Comparison of ENCODE assay signal across 8 cellular contexts in the genomic region with DNA sequence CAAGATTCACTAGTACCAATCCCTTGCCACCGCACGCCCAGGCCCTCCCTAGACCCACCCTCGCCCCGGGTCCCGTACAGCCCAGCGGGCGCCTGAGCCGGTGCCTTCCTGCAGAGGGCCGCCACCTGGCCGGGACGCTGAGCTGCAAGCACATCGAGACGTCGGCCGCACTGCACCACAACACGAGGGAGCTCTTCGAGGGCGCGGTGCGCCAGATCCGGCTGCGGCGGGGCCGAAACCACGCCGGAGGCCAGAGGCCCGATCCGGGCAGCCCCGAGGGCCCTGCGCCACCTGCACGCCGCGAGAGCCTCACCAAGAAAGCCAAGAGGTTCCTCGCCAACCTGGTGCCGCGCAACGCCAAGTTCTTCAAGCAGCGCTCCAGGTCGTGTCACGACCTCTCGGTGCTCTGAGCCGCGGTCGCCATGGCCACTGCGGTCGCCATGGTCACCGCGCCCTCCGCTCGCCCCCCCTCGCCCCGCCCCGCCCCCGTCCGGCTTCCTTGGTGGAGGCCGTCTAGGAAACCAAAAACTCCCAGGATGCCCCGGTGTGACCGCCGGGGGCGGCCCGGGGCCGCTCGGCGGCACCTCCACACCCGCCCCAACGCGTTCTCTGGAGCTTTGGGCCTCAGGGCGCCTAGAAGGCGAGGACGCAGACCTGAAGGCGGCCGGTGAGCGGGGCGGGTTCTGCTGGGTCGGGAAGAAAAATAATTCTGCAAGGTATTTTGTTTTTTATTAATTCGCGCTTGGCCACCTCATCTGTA.
A peak's percentile ranks its signal among the peaks of the same experiment; 100 is the strongest.
DNase-seq lines count a peak whose midpoint lies in the region; ATAC-seq and TF ChIP-seq lines count a peak whose summit lies in the region.

No MANE protein-coding gene starts in this region.

- H3K4me1 Mint-ChIP-seq in T-helper 1 cell treated with Interleukin-12 subunit alpha and Interleukin-12 subunit beta and Interleukin-4 antibody, amounts not matched to agents 30 μg/mL and 1 μg/mL, for 36 hours (ENCODE audit: low read depth) = peaks cover 41% of the 10 kb centered on the region

- peak overlapping the region; percentile 95 for H3K4me3 Mint-ChIP-seq in T-helper 1 cell treated with Interleukin-12 subunit alpha and Interleukin-12 subunit beta and Interleukin-4 antibody, amounts not matched to agents 30 μg/mL and 1 μg/mL, for 36 hours

- no peaks in the 10 kb centered on the region for H3K9me3 Mint-ChIP-seq in T-helper 1 cell treated with Interleukin-12 subunit alpha and Interleukin-12 subunit beta and Interleukin-4 antibody, amounts not matched to agents 30 μg/mL and 1 μg/mL, for 36 hours

- TF ChIP-seq CTCF in LNCaP clone FGC (IDR thresholded peaks at IDR 0.05; ENCODE audit: control insufficient read depth, extremely low read depth, insufficient read depth) = 0 out of 2 replicates have a peak, but pooled peaks have one; percentile 26

- H3K9ac ChIP-seq in iPS-20b (ENCODE audit: low read depth, low read length) = peak overlapping the region; percentile 94

- DNase-seq in DMS79 treated with DMSO at 0.1 percent for 48 hours (lab: John Stamatoyannopoulos, UW) (peak; percentile 90), LNCaP clone FGC (ENCODE audit: low read depth) (peak; percentile 41), astrocyte of the hippocampus (ENCODE audit: low read depth, low spot score) (peak; percentile 86), HuH-7.5 (ENCODE audit: low spot score) (no peak)
- peak; percentile 55 to 60 for DNase-seq in stimulated activated CD4-positive, alpha-beta T cell treated with anti-CD3 and anti-CD28 coated beads, Interleukin-15, amount 100 ng/mL, for 1 hour (ENCODE audit: low read depth in 1 of 2, low spot score in 1 of 2)

- H3K4me3 ChIP-seq in LNCaP clone FGC (ENCODE audit: low read depth, low read length) (peak overlapping the region; percentile 79), iPS-20b (ENCODE audit: low read length) (peak overlapping the region; percentile 83)

- H3K27me3 Mint-ChIP-seq in T-helper 1 cell treated with Interleukin-12 subunit alpha and Interleukin-12 subunit beta and Interleukin-4 antibody, amounts not matched to agents 30 μg/mL and 1 μg/mL, for 36 hours (ENCODE audit: low read depth) = peaks cover 16% of the 10 kb centered on the region

- H3K4me1 ChIP-seq in iPS-20b (ENCODE audit: insufficient read depth, low read length) = peaks cover 18% of the 10 kb centered on the region; the same call in 1 of the 2 replicates

- H3K9me3 ChIP-seq in iPS-20b (ENCODE audit: insufficient read depth, low read depth, low read length) = no peaks in the 10 kb centered on the region

- peaks cover 6% of the 10 kb centered on the region for H3K36me3 Mint-ChIP-seq in T-helper 1 cell treated with Interleukin-12 subunit alpha and Interleukin-12 subunit beta and Interleukin-4 antibody, amounts not matched to agents 30 μg/mL and 1 μg/mL, for 36 hours (ENCODE audit: low read depth)

- H3K27ac ChIP-seq in iPS-20b (ENCODE audit: low read length) = peak overlapping the region; percentile 76

- H3K36me3 ChIP-seq in iPS-20b (ENCODE audit: insufficient read depth, low read depth, low read length) = no peaks in the 10 kb centered on the region

- H3K27ac Mint-ChIP-seq in T-helper 1 cell treated with Interleukin-12 subunit alpha and Interleukin-12 subunit beta and Interleukin-4 antibody, amounts not matched to agents 30 μg/mL and 1 μg/mL, for 36 hours = peak overlapping the region; percentile 92

- peaks cover 41% of the 10 kb centered on the region for H3K27me3 ChIP-seq in iPS-20b (ENCODE audit: insufficient read depth, low read length)

- peak; percentile 47 for ATAC-seq in GM21529 (IDR thresholded peaks at IDR 0.05; ENCODE audit: unreplicated experiment)
